ENCODE assay signal across 26 cellular contexts in genomic region chr12:108389544-108389943, GRCh38. TPM values are rescaled to one million over a fixed set of nuclear protein-coding genes. Genes with fewer than 3 reads are reported as not detected.
DNase-seq lines count a peak whose midpoint lies in the region; ATAC-seq, FAIRE-seq and TF ChIP-seq lines count a peak whose summit lies in the region.
"Had no signal": no experiment of that assay in that cellular context is flagged by ENCODE, and none has a peak within 500 bp of the region (broad histone marks: within the 10 kb centered on the region; RNA-seq: fewer than 3 reads in every experiment).

No MANE protein-coding gene starts in this region.

- H2AK5ac ChIP-seq in IMR-90 (ENCODE audit: low read depth, low read length) (no peak overlapping the region), H1 (ENCODE audit: low read depth, low read length) (no peak overlapping the region; the same call in 1 of the 2 replicates)

- H3K9me1 ChIP-seq in IMR-90 (ENCODE audit: insufficient read depth, low read length), result no peaks in the 10 kb centered on the region

- no peak overlapping the region for H4K8ac ChIP-seq in IMR-90 (ENCODE audit: low read depth in 2 of 2, low read length in 2 of 2)
- H4K8ac ChIP-seq in H1 (ENCODE audit: extremely low read depth, insufficient read depth, low read length), result no peak overlapping the region

- H3K18ac ChIP-seq in IMR-90 (ENCODE audit: low read depth, low read length) (no peak overlapping the region), H1 (ENCODE audit: extremely low read depth, low read length) (no peak overlapping the region)

- H3K4me1 Mint-ChIP-seq in activated CD4-positive, alpha-beta T cell treated with anti-CD3 and anti-CD28 coated beads for 36 hours, result no peaks in the 10 kb centered on the region
- H3K4me1 Mint-ChIP-seq: CD14-positive monocyte; CD4-positive, alpha-beta memory T cell; CD4-positive, CD25-positive, alpha-beta regulatory T cell; CD8-positive, alpha-beta memory T cell had no signal

- H2AFZ ChIP-seq in IMR-90 (replicated peaks; ENCODE audit: low read length, poor library complexity) (no peak overlapping the region), H1 (ENCODE audit: low read length) (no peak overlapping the region)

- H3K4me1 ChIP-seq in HEK293 (ENCODE audit: control insufficient read depth, insufficient read depth, low read length) (no peaks in the 10 kb centered on the region), IMR-90 (ENCODE audit: control insufficient read depth, insufficient read depth, low read length) (no peaks in the 10 kb centered on the region), H1 (replicated peaks in 1 of 4; ENCODE audit: control insufficient read depth in 3 of 4, insufficient read depth in 4 of 4, low read length in 3 of 4) (peaks cover 0 to 8% (median 3%) of the 10 kb centered on the region in 4 experiments; a peak in 4 of 7 replicates)
- H3K4me1 ChIP-seq: BLaER1 had no signal

- H3K27me3 ChIP-seq in IMR-90 (ENCODE audit: control insufficient read depth, insufficient read depth, low read length) (no peaks in the 10 kb centered on the region), H1 (replicated peaks in 1 of 4; ENCODE audit: control insufficient read depth in 3 of 4, extremely low read depth in 1 of 4, insufficient read depth in 3 of 4, low read length in 3 of 4) (no peaks in the 10 kb centered on the region)
- H3K27me3 ChIP-seq: BE2C, BLaER1 had no signal

- peak overlapping the region; percentile 18 for H2BK5ac ChIP-seq in IMR-90 (ENCODE audit: low read depth, low read length, poor library complexity, severe bottlenecking)
- H2BK5ac ChIP-seq in H1 (ENCODE audit: low read depth, low read length), result no peak overlapping the region

- TF ChIP-seq EP300 in H1 (IDR thresholded peaks at IDR 0.05; ENCODE audit: borderline replicate concordance in 1 of 2, low read depth in 2 of 2, low read length in 2 of 2), result no peak

- H3K27me3 Mint-ChIP-seq in activated CD4-positive, alpha-beta T cell treated with anti-CD3 and anti-CD28 coated beads for 36 hours, result peaks cover 12% of the 10 kb centered on the region
- H3K27me3 Mint-ChIP-seq: CD4-positive, CD25-positive, alpha-beta regulatory T cell had no signal

- H3K9me3 ChIP-seq in HEK293 (ENCODE audit: control insufficient read depth, insufficient read depth, low read depth, low read length) (no peaks in the 10 kb centered on the region), IMR-90 (ENCODE audit: control insufficient read depth, insufficient read depth, low read length) (no peaks in the 10 kb centered on the region; the same call in 1 of the 2 replicates), H1 (ENCODE audit: insufficient read depth in 2 of 2, low read depth in 1 of 2, low read length in 1 of 2) (peaks cover 5% of the 10 kb centered on the region in 2 experiments; a peak in 2 of 4 replicates)
- H3K9me3 ChIP-seq: BE2C had no signal

- H2BK120ac ChIP-seq in IMR-90 (ENCODE audit: low read depth, low read length) (no peak overlapping the region), H1 (replicated peaks; ENCODE audit: low read depth, low read length) (no peak overlapping the region)

- TF ChIP-seq RAD21 in IMR-90 (IDR thresholded peaks at IDR 0.05; ENCODE audit: low read length) (no peak), H1 (IDR thresholded peaks at IDR 0.05 in 1 of 2, conservative IDR thresholded peaks at IDR 0.05 in 1 of 2; ENCODE audit: low read depth in 2 of 2, low read length in 2 of 2) (no peak)

- no peaks in the 10 kb centered on the region for H3K9me3 Mint-ChIP-seq in activated CD4-positive, alpha-beta T cell treated with anti-CD3 and anti-CD28 coated beads for 36 hours (ENCODE audit: low read depth)

- H3K4me3 ChIP-seq in HEK293 (ENCODE audit: low read depth, low read length) (no peak overlapping the region), IMR-90 (ENCODE audit: insufficient read depth, low read depth, low read length) (no peak overlapping the region), H1 (ENCODE audit: extremely low read depth in 1 of 4, insufficient read depth in 2 of 4, low read depth in 3 of 4, low read length in 4 of 4) (no peak overlapping the region)
- H3K4me3 ChIP-seq: BLaER1 had no signal

- no peak for TF ChIP-seq CTCF in HEK293 (tag by site-specific recombination; IDR thresholded peaks at IDR 0.05)
- TF ChIP-seq CTCF in IMR-90 (conservative IDR thresholded peaks at IDR 0.05; ENCODE audit: low read depth, low read length), result no peak
- no peak for TF ChIP-seq CTCF in H1 (IDR thresholded peaks at IDR 0.05; ENCODE audit: control extremely low read depth in 1 of 3, insufficient read depth in 1 of 3, low read depth in 1 of 3, low read length in 3 of 3)

- H3K4ac ChIP-seq in IMR-90 (ENCODE audit: low read depth, low read length), result no peak overlapping the region
- H3K4ac ChIP-seq in H1 (replicated peaks; ENCODE audit: insufficient read length, low read depth, low read length), result no peak overlapping the region

- intact Hi-C loops in IMR-90 (cut with micrococcal nuclease) (no loop called here), sciatic nerve (cut with DNase I) (no loop called here)
- intact Hi-C loops in activated CD4-positive, alpha-beta T cell treated with anti-CD3 and anti-CD28 coated beads for 36 hours (cut with DNase I, micrococcal nuclease), result no loop called here

- H4K5ac ChIP-seq in IMR-90 (ENCODE audit: low read depth, low read length), result no peak overlapping the region
- H4K5ac ChIP-seq in H1 (ENCODE audit: insufficient read length, low read depth, low read length), result no peak overlapping the region

- no peak for FAIRE-seq in H1 (lab: Jason Lieb, UNC)
- FAIRE-seq: A204.1, G401.6, GM12891, GM18507 had no signal

- no peak overlapping the region for H3K14ac ChIP-seq in IMR-90 (replicated peaks; ENCODE audit: low read depth, low read length)
- no peak overlapping the region for H3K14ac ChIP-seq in H1 (ENCODE audit: insufficient read length)

- no peak overlapping the region for H2AK9ac ChIP-seq in IMR-90 (replicated peaks; ENCODE audit: low read depth, low read length, poor library complexity)

- H3K79me1 ChIP-seq in IMR-90 (ENCODE audit: low read depth in 1 of 2, low read length in 2 of 2), result no peaks in the 10 kb centered on the region
- no peaks in the 10 kb centered on the region for H3K79me1 ChIP-seq in H1 (ENCODE audit: low read depth, low read length)

- TF ChIP-seq POLR2A in IMR-90 (IDR thresholded peaks at IDR 0.05; ENCODE audit: low read depth, low read length), result no peak
- no peak for TF ChIP-seq POLR2A in H1 (IDR thresholded peaks at IDR 0.05; ENCODE audit: control extremely low read depth in 1 of 2, low read depth in 2 of 2, low read length in 2 of 2)

- H3K79me2 ChIP-seq in H1 (ENCODE audit: control insufficient read depth in 1 of 2, insufficient read depth in 2 of 2, low read length in 2 of 2), result no peaks in the 10 kb centered on the region

- H3K4me2 ChIP-seq in IMR-90 (ENCODE audit: low read depth, low read length) (no peak overlapping the region), H1 (ENCODE audit: insufficient read depth in 1 of 2, low read depth in 2 of 2, low read length in 2 of 2) (no peak overlapping the region)
- H3K4me2 ChIP-seq: BLaER1 had no signal

- H4K91ac ChIP-seq in IMR-90 (ENCODE audit: insufficient read depth, low read depth, low read length), result no peak overlapping the region
- no peak overlapping the region for H4K91ac ChIP-seq in H1 (replicated peaks; ENCODE audit: insufficient read length, low read length)

- H4K20me1 ChIP-seq in IMR-90 (ENCODE audit: insufficient read depth, low read length), result no peaks in the 10 kb centered on the region
- peaks cover 0 to 4% of the 10 kb centered on the region in 2 experiments for H4K20me1 ChIP-seq in H1 (replicated peaks in 1 of 2; ENCODE audit: control insufficient read depth in 1 of 2, insufficient read depth in 2 of 2, low read length in 2 of 2)
- H4K20me1 ChIP-seq: BLaER1 had no signal

- H3K36me3 ChIP-seq in HEK293 (ENCODE audit: control insufficient read depth in 2 of 2, insufficient read depth in 1 of 2, low read length in 2 of 2) (no peaks in the 10 kb centered on the region), IMR-90 (ENCODE audit: control insufficient read depth, insufficient read depth, low read length) (no peaks in the 10 kb centered on the region), H1 (ENCODE audit: control insufficient read depth in 2 of 4, insufficient read depth in 4 of 4, low read length in 3 of 4) (no peaks in the 10 kb centered on the region)
- H3K36me3 ChIP-seq: BE2C, BLaER1 had no signal

- no TSS peak for BruUV-seq in IMR-90 (replicated peaks; lab: Mats Ljungman, UMichigan)

- H3K9ac ChIP-seq in IMR-90 (ENCODE audit: low read depth, low read length) (no peak overlapping the region), H1 (replicated peaks in 1 of 4; ENCODE audit: extremely low read depth in 1 of 4, low read depth in 3 of 4, low read length in 3 of 4) (no peak overlapping the region)
- H3K9ac ChIP-seq: BLaER1 had no signal

- no peak overlapping the region for H3K27ac Mint-ChIP-seq in activated CD4-positive, alpha-beta T cell treated with anti-CD3 and anti-CD28 coated beads for 36 hours
- H3K27ac Mint-ChIP-seq: CD14-positive monocyte; CD4-positive, alpha-beta memory T cell; CD4-positive, CD25-positive, alpha-beta regulatory T cell; CD8-positive, alpha-beta memory T cell had no signal

- no peak overlapping the region for H3K4me3 Mint-ChIP-seq in activated CD4-positive, alpha-beta T cell treated with anti-CD3 and anti-CD28 coated beads for 36 hours
- H3K4me3 Mint-ChIP-seq: CD14-positive monocyte; CD4-positive, alpha-beta memory T cell; CD4-positive, CD25-positive, alpha-beta regulatory T cell; CD8-positive, alpha-beta memory T cell had no signal

- DNase-seq in HEK293T (ENCODE audit: extremely low spot score) (no peak), IMR-90 (no peak), H1 (ENCODE audit: low read depth in 1 of 2, low spot score in 2 of 2) (no peak), DMS79 (lab: John Stamatoyannopoulos, UW) (no peak), sciatic nerve (ENCODE audit: low spot score) (no peak)
- no peak for DNase-seq in activated CD4-positive, alpha-beta T cell treated with anti-CD3 and anti-CD28 coated beads for 36 hours
- DNase-seq: 8988T; ACHN; BE2C; C1 segment of cervical spinal cord; CD4-positive, alpha-beta memory T cell; CD4-positive, CD25-positive, alpha-beta regulatory T cell; CD8-positive, alpha-beta memory T cell; COR-L47; DMS 273 treated with DMSO at 0.1 percent for 48 hours; DMS153; DMS53; DMS79 treated with DMSO at 0.1 percent for 48 hours; GF-D8 had no signal

- H3K36me3 Mint-ChIP-seq in activated CD4-positive, alpha-beta T cell treated with anti-CD3 and anti-CD28 coated beads for 36 hours (ENCODE audit: low read depth), result no peaks in the 10 kb centered on the region
- H3K36me3 Mint-ChIP-seq: CD14-positive monocyte; CD8-positive, alpha-beta memory T cell had no signal

- H2BK12ac ChIP-seq in H1 (ENCODE audit: low read depth, low read length), result peak overlapping the region; percentile 88; the same call in 1 of the 2 replicates

- ATAC-seq in IMR-90 (ENCODE audit: low read depth), result no peak
- ATAC-seq in sciatic nerve, result no peak
- ATAC-seq in activated CD4-positive, alpha-beta T cell treated with anti-CD3 and anti-CD28 coated beads for 36 hours, result no peak

- H3K27ac ChIP-seq in HEK293 (ENCODE audit: extremely low read depth, low read depth, low read length) (no peak overlapping the region), IMR-90 (ENCODE audit: insufficient read depth, low read length) (no peak overlapping the region), H1 (ENCODE audit: low read depth, low read length) (no peak overlapping the region)
- H3K27ac ChIP-seq: BLaER1 had no signal

- WGBS in IMR-90 (ENCODE audit: extremely low coverage in 2 of 2, insufficient read length in 1 of 2), 2 experiments, result 14% methylated on average over 1 of the region's 1 CpG; no CpG with 5 or more reads in 1 of the 2 experiments
- 90% methylated on average over 1 of the region's 1 CpG; no CpG with 5 or more reads in 1 of the 2 experiments for WGBS in H1 (ENCODE audit: extremely low coverage in 1 of 2, insufficient coverage in 1 of 2, insufficient read length in 1 of 2, insufficient replicate concordance in 2 of 2, low coverage in 1 of 2, low lambda C conversion rate in 2 of 2, missing lambda C conversion rate in 1 of 2), 2 experiments

- dilution Hi-C loops in IMR-90 (cut with HindIII; ENCODE audit: low sequenced_read_pairs, unreplicated experiment), result no loop called here

- POLR2A ChIA-PET in HEK293 (lab: Yijun Ruan, JAX), result no interaction called here
- POLR2A ChIA-PET in HEK293T (lab: Yijun Ruan, JAX), result no interaction called here
- POLR2A ChIA-PET in IMR-90 (lab: Charles Lee; ENCODE audit: unreplicated experiment), result no interaction called here
- POLR2A ChIA-PET in H1 (lab: Charles Lee; ENCODE audit: partially characterized antibody), result no interaction called here
- POLR2A ChIA-PET in activated CD4-positive, alpha-beta T cell treated with anti-CD3 and anti-CD28 coated beads for 36 hours (lab: Charles Lee), result no interaction called here

- no peak overlapping the region for H2BK20ac ChIP-seq in IMR-90 (ENCODE audit: low read depth, low read length)
- H2BK20ac ChIP-seq in H1 (ENCODE audit: low read length), result no peak overlapping the region; the same call in none of the 2 replicates

- H2BK15ac ChIP-seq in IMR-90 (ENCODE audit: low read depth, low read length) (no peak overlapping the region), H1 (ENCODE audit: low read length) (no peak overlapping the region)

- H3K56ac ChIP-seq in IMR-90 (ENCODE audit: extremely low read depth, insufficient read depth, low read length) (no peak overlapping the region), H1 (replicated peaks; ENCODE audit: insufficient read length, low read depth, low read length) (peak overlapping the region; percentile 60)

- H3K23ac ChIP-seq in IMR-90 (ENCODE audit: low read depth, low read length) (no peak overlapping the region), H1 (ENCODE audit: insufficient read length) (no peak overlapping the region)

- peaks cover 7% of the 10 kb centered on the region; the same call in 1 of the 2 replicates for H3K23me2 ChIP-seq in H1 (ENCODE audit: low read depth, low read length)

- CTCF ChIA-PET in HEK293 (lab: Yijun Ruan, JAX) (no interaction called here), HEK293T (lab: Yijun Ruan, JAX) (no interaction called here), IMR-90 (lab: Yijun Ruan, JAX) (no interaction called here), H1 (lab: Charles Lee; ENCODE audit: partially characterized antibody) (interaction anchor here (1.1 kb wide), 1 partner anchor 69 kb away, joined by 3 read pairs; no protein-coding TSS in a partner anchor)
- CTCF ChIA-PET in activated CD4-positive, alpha-beta T cell treated with anti-CD3 and anti-CD28 coated beads for 36 hours (lab: Charles Lee), result no interaction called here

- in situ Hi-C loops in IMR-90 (cut with MboI; ENCODE audit: low sequenced_read_pairs), result no loop called here

RNA-seq across cellular contexts. Expression of gene CMKLR1, which starts 50.4 kb away (rescaled TPM):
- not detected in 2 replicates for total RNA-seq in IMR-90 (2012; rRNA removed)
- polyA plus RNA-seq in IMR-90 (2012; rRNA removed), result not detected in 2 replicates
- polyA plus RNA-seq in IMR-90 (2012; cell fraction: cytosol; rRNA removed), result not detected in 2 replicates
- not detected in 2 replicates for polyA plus RNA-seq in IMR-90 (2012; cell fraction: nucleus; rRNA removed; ENCODE audit: low replicate concordance)
- 1.7 and 2.1 TPM in 2 replicates for total RNA-seq in H1 (2021; fragmentation: NEBNext Ultra II Directional; extraction: Animal tissue kit (Norgen Biotek cat#: 25700))
- polyA plus RNA-seq in H1 (2011; rRNA removed), result 2.8 and 2.9 TPM in 2 replicates
- 1.3 TPM for polyA plus RNA-seq in H1 (2011; cell fraction: cytosol; rRNA removed)
- polyA plus RNA-seq in H1 (2011; cell fraction: nucleus; rRNA removed), result 1.8 TPM
- polyA plus RNA-seq in H1 (2012, experiment 1 of 2), result 0.69 to 2.0 TPM (median 1.2 TPM) in 4 replicates
- polyA plus RNA-seq in H1 (2012, experiment 2 of 2), result 0.59 TPM
- 1.4 TPM for polyA plus RNA-seq in H1 (2013, experiment 1 of 2)
- polyA plus RNA-seq in H1 (2013, experiment 2 of 2), result 1.7 TPM
- 10.8 and 12.2 TPM in 2 replicates for polyA minus RNA-seq in H1 (2011; rRNA and poly(A)+ RNA removed)
- polyA minus RNA-seq in H1 (2011; cell fraction: cytosol; rRNA and poly(A)+ RNA removed), result 0.81 TPM
- polyA minus RNA-seq in H1 (2011; cell fraction: nucleus; rRNA and poly(A)+ RNA removed), result 1.7 TPM
- total RNA-seq in sciatic nerve, result 20.6 TPM
- total RNA-seq in activated CD4-positive, alpha-beta T cell treated with anti-CD3 and anti-CD28 coated beads for 36 hours, result not detected
